In the genomic region with DNA sequence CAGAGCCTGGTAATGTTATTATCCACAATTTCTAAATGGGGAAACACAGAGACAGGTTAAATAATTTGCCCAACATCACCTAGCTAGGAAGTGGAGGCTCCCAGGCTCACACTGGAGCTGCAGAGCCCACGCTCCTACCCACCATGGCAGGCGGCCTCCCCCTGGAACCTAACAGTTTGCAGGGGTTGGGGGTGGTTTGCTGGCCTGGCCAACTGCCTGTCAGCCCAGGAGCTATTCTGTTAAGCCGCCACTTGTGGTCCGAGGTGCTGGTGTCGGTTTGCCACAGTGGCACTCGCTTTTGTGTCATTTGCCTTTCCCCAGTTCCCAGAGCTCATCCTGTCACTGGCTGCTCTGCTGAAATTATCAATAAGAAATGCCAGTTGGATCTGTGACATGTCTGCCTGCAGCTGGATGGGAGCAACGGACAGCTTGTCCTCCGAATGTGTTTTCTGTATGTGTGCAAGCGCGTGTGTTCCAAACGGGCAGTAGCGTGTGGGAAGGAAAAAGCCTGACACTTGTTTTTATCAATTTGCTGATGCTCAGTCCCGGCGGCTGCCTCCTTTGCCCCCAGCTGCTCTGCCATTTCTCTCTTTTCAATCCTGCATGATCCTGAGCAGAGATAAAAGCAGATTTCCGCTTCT, we compare ENCODE assay signal across 1 cellular context.
TF ChIP-seq lines count a peak whose summit lies in the region.

No MANE protein-coding gene starts in this region.

TF ChIP-seq in SK-N-SH treated with all-trans-retinoic acid at 6 μM for 48 hours, 23 proteins besides CTCF, POLR2A, EP300 and RAD21 (continued from another document):
- TF ChIP-seq, protein P1, sequence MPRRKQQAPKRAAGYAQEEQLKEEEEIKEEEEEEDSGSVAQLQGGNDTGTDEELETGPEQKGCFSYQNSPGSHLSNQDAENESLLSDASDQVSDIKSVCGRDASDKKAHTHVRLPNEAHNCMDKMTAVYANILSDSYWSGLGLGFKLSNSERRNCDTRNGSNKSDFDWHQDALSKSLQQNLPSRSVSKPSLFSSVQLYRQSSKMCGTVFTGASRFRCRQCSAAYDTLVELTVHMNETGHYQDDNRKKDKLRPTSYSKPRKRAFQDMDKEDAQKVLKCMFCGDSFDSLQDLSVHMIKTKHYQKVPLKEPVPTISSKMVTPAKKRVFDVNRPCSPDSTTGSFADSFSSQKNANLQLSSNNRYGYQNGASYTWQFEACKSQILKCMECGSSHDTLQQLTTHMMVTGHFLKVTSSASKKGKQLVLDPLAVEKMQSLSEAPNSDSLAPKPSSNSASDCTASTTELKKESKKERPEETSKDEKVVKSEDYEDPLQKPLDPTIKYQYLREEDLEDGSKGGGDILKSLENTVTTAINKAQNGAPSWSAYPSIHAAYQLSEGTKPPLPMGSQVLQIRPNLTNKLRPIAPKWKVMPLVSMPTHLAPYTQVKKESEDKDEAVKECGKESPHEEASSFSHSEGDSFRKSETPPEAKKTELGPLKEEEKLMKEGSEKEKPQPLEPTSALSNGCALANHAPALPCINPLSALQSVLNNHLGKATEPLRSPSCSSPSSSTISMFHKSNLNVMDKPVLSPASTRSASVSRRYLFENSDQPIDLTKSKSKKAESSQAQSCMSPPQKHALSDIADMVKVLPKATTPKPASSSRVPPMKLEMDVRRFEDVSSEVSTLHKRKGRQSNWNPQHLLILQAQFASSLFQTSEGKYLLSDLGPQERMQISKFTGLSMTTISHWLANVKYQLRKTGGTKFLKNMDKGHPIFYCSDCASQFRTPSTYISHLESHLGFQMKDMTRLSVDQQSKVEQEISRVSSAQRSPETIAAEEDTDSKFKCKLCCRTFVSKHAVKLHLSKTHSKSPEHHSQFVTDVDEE (CRISPR knock-in tag; IDR thresholded peaks at IDR 0.05), result peak; percentile 88; the same call in 1 of the 2 replicates
- TF ChIP-seq ZNF565 (CRISPR knock-in tag; conservative IDR thresholded peaks at IDR 0.05; ENCODE audit: low read depth), result no peak
- no peak for TF ChIP-seq ZC3H10 (CRISPR knock-in tag; IDR thresholded peaks at IDR 0.05)
- peak; percentile 50; the same call in 1 of the 2 replicates for TF ChIP-seq ZNF70 (CRISPR knock-in tag; IDR thresholded peaks at IDR 0.05)
- no peak for TF ChIP-seq ARNTL (CRISPR knock-in tag; IDR thresholded peaks at IDR 0.05; ENCODE audit: borderline replicate concordance, low read depth)
